16 cellular contexts compared by ENCODE assay signal in genomic region chr10:86690657-86691084, GRCh38. TPM values are rescaled to one million over a fixed set of nuclear protein-coding genes. Genes with fewer than 3 reads are reported as not detected.
DNase-seq lines count a peak whose midpoint lies in the region; ATAC-seq and TF ChIP-seq lines count a peak whose summit lies in the region.
"Had no signal": no experiment of that assay in that cellular context is flagged by ENCODE, and none has a peak within 500 bp of the region (broad histone marks: within the 10 kb centered on the region; RNA-seq: fewer than 3 reads in every experiment).

No MANE protein-coding gene starts in this region.

- no peaks in the 10 kb centered on the region for H3K27me3 Mint-ChIP-seq in activated naive CD8-positive, alpha-beta T cell treated with anti-CD3 and anti-CD28 coated beads for 36 hours

- DNase-seq in EH (ENCODE audit: low read depth) (peak; percentile 46), coronary artery (ENCODE audit: low spot score) (no peak), left ventricle myocardium inferior (peak; percentile 64), cerebellar cortex (ENCODE audit: low spot score) (no peak)
- DNase-seq in activated naive CD8-positive, alpha-beta T cell treated with anti-CD3 and anti-CD28 coated beads for 36 hours = no peak
- DNase-seq: Caco-2, HCEC 1CT, NCI-H1048, NCI-H345, NCI-H69, PC-3 had no signal

- H3K4me3 Mint-ChIP-seq in activated naive CD8-positive, alpha-beta T cell treated with anti-CD3 and anti-CD28 coated beads for 36 hours = no peak overlapping the region

- no peaks in the 10 kb centered on the region for H3K36me3 Mint-ChIP-seq in activated naive CD8-positive, alpha-beta T cell treated with anti-CD3 and anti-CD28 coated beads for 36 hours

- TF ChIP-seq CTCF in coronary artery (IDR thresholded peaks at IDR 0.05) (no peak), left ventricle myocardium inferior (IDR thresholded peaks at IDR 0.05; ENCODE audit: borderline replicate concordance) (no peak)

- peaks cover 40% of the 10 kb centered on the region for H3K4me1 ChIP-seq in left ventricle myocardium inferior
- peaks cover 77% of the 10 kb centered on the region for H3K4me1 ChIP-seq in stomach smooth muscle (ENCODE audit: control insufficient read depth, insufficient read depth, low read length)
- H3K4me1 ChIP-seq: Caco-2 had no signal

- H3K27me3 ChIP-seq in left ventricle myocardium inferior (ENCODE audit: low read depth) (peaks cover 14% of the 10 kb centered on the region), stomach smooth muscle (ENCODE audit: control insufficient read depth in 1 of 2, insufficient read depth in 2 of 2, low read length in 2 of 2) (no peaks in the 10 kb centered on the region)

- no peak overlapping the region for H3K4me3 ChIP-seq in coronary artery
- H3K4me3 ChIP-seq in left ventricle myocardium inferior = no peak overlapping the region
- no peak overlapping the region for H3K4me3 ChIP-seq in stomach smooth muscle (ENCODE audit: low read length in 2 of 2)
- H3K4me3 ChIP-seq: GM12878 had no signal

- no peak for ATAC-seq in GM18909 (IDR thresholded peaks at IDR 0.05; ENCODE audit: poor library complexity, unreplicated experiment)
- ATAC-seq: GM12878, PC-3 had no signal

- no peaks in the 10 kb centered on the region for H3K9me3 Mint-ChIP-seq in activated naive CD8-positive, alpha-beta T cell treated with anti-CD3 and anti-CD28 coated beads for 36 hours

- intact Hi-C loops in left ventricle myocardium inferior (cut with micrococcal nuclease) = no loop called here

- H3K9ac ChIP-seq in stomach smooth muscle (ENCODE audit: low read length in 2 of 2) = no peak overlapping the region

- peaks cover 12% of the 10 kb centered on the region for H3K36me3 ChIP-seq in left ventricle myocardium inferior
- peaks cover 12 to 17% of the 10 kb centered on the region in 2 donors for H3K36me3 ChIP-seq in stomach smooth muscle (ENCODE audit: control insufficient read depth in 2 of 2, insufficient read depth in 2 of 2, low read length in 2 of 2)

- H3K27ac Mint-ChIP-seq in activated naive CD8-positive, alpha-beta T cell treated with anti-CD3 and anti-CD28 coated beads for 36 hours = no peak overlapping the region

- H3K4me1 Mint-ChIP-seq in activated naive CD8-positive, alpha-beta T cell treated with anti-CD3 and anti-CD28 coated beads for 36 hours = peaks cover 2% of the 10 kb centered on the region

- H3K9me3 ChIP-seq in left ventricle myocardium inferior (replicated peaks) = no peaks in the 10 kb centered on the region
- H3K9me3 ChIP-seq in stomach smooth muscle (ENCODE audit: control insufficient read depth in 2 of 2, low read length in 2 of 2) = no peaks in the 10 kb centered on the region
- H3K9me3 ChIP-seq: Caco-2 had no signal

- H3K27ac ChIP-seq in coronary artery (peak overlapping the region; percentile 42 to 52), left ventricle myocardium inferior (replicated peaks) (peak overlapping the region; percentile 98), stomach smooth muscle (ENCODE audit: low read length) (peak overlapping the region; percentile 24)

RNA-seq across cellular contexts. Expression of gene LDB3, which starts 22.4 kb away (rescaled TPM):
- total RNA-seq in left ventricle myocardium inferior = 1,542 TPM
- total RNA-seq in activated naive CD8-positive, alpha-beta T cell treated with anti-CD3 and anti-CD28 coated beads for 36 hours = under 1 TPM; 0.06 to 0.20 TPM

RNA-seq across cellular contexts. Expression of gene OPN4, which starts 36.3 kb away (rescaled TPM):
- 0.25 TPM for total RNA-seq in left ventricle myocardium inferior
- total RNA-seq in activated naive CD8-positive, alpha-beta T cell treated with anti-CD3 and anti-CD28 coated beads for 36 hours = not detected
- total RNA-seq: A673, Caco-2, G401, GM12878, PC-3 had no signal

Comparison
In these comparisons a context has a peak if more than half of its experiments do, and no peak if none do; other contexts are left out.
1. DNase-seq: peak in EH (single experiment) and left ventricle myocardium inferior (single experiment); none in coronary artery (single experiment), activated naive CD8-positive, alpha-beta T cell treated with anti-CD3 and anti-CD28 coated beads for 36 hours (single experiment) and cerebellar cortex (single experiment).
2. H3K27ac ChIP-seq: peak in every context shown above with its lines; median percentile 98 in left ventricle myocardium inferior; 47 in coronary artery; 24 in stomach smooth muscle.
3. RNA of gene LDB3, which starts 22.4 kb away (total RNA-seq): 1,542 TPM in left ventricle myocardium inferior (single experiment); 0.06 to 0.20 TPM in activated naive CD8-positive, alpha-beta T cell treated with anti-CD3 and anti-CD28 coated beads for 36 hours; every median in the first group is over 1,000 times any median in the second.